In the genomic region with DNA sequence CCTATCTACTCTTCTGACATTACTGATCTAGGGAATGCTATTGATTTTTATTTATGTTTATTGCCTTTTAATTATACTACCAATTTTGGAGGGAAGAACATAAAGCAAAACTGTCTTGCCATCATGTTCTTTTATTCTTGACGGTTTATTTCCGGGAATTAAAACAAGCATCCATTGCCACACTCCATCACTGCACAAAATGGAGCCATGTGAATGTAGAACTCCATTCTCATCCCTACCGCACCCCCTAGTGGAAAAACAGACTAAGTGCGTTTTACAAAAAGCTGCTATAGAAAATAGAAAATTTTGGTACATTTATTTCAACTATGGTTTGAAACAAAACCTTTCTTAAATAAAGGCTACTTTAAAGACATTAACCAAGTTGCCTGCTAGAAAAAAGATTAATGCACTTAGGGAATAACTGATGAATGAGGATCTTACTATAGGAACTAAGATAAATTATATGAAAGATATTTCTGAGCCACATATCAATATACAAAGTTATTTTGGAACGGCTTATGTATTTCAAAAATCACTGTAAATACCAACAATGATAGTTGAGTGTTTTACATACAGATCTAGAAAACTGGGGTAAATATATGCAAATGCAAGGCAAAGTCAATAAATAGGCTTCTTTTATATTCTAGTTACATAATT, we compare ENCODE assay signal across 8 cellular contexts.
DNase-seq lines count a peak whose midpoint lies in the region; ATAC-seq and TF ChIP-seq lines count a peak whose summit lies in the region.

No MANE protein-coding gene starts in this region.

- DNase-seq in AG08396 (ENCODE audit: low spot score) (peak; percentile 34), NCI-H1417 treated with DMSO at 0.1 percent for 48 hours (lab: John Stamatoyannopoulos, UW) (peak; percentile 5), SKM-1 treated with dmso at 0.1 percent for 144 hours (lab: John Stamatoyannopoulos, UW; ENCODE audit: unreplicated experiment) (peak; percentile 21), fibroblast of pulmonary artery (ENCODE audit: low read depth) (peak; percentile 86), non-pigmented ciliary epithelial cell (ENCODE audit: low read depth) (peak; percentile 15), UCSD-AML1 (lab: John Stamatoyannopoulos, UW; ENCODE audit: unreplicated experiment) (no peak)

- no peak overlapping the region for H3K4me3 ChIP-seq in fibroblast of pulmonary artery (replicated peaks; ENCODE audit: low read depth, low read length)

- peak; percentile 62 for ATAC-seq in GM18498 (IDR thresholded peaks at IDR 0.05; ENCODE audit: unreplicated experiment)
- peak; percentile 58 for ATAC-seq in HG02870 (IDR thresholded peaks at IDR 0.05; ENCODE audit: unreplicated experiment)

- peak; percentile 81 for TF ChIP-seq CTCF in fibroblast of pulmonary artery (IDR thresholded peaks at IDR 0.05; ENCODE audit: low read length, missing control alignments)
